In the genomic region with DNA sequence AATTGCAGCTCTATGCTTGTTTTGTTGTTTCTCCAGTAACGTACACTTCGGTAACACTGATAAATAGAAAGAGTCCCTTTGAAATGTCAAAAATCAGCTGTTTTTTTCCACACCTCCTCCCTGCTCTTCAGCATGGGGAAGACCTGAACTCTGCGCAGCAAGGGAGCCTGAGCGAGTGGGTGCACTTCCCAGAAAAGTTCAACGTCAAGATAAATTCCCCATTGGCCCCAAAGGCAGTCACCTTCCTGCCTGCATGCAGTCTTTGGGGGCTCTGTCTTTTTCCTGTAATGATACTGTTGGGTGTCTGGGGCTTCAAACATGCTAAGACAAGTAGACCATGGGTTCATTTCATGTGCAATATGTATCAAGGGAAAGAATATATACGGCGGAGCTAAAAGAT, we compare ENCODE assay signal across 16 cellular contexts. TPM values are rescaled to one million over a fixed set of nuclear protein-coding genes. Genes with fewer than 3 reads are reported as not detected.
DNase-seq lines count a peak whose midpoint lies in the region; ATAC-seq and TF ChIP-seq lines count a peak whose summit lies in the region.
"Had no signal": no experiment of that assay in that cellular context is flagged by ENCODE, and none has a peak within 500 bp of the region (broad histone marks: within the 10 kb centered on the region; RNA-seq: fewer than 3 reads in every experiment).

No MANE protein-coding gene starts in this region.

- no peaks in the 10 kb centered on the region for H3K36me3 ChIP-seq in GM23338 (ENCODE audit: insufficient read depth)
- H3K36me3 ChIP-seq: BE2C had no signal

- peaks cover 71% of the 10 kb centered on the region for H3K4me1 ChIP-seq in GM23338 (ENCODE audit: insufficient read depth)
- H3K4me1 ChIP-seq: BE2C had no signal

- no peak overlapping the region for H3K4me3 Mint-ChIP-seq in GM23338
- no peak overlapping the region for H3K4me3 Mint-ChIP-seq in stimulated activated naive B cell treated with anti-CD40 and anti-IgM and Interleukin-4, amounts not matched to agents 10 μg/mL and 1 μg/mL and 100 μg/mL, for 72 hours
- H3K4me3 Mint-ChIP-seq in mesothelial cell of epicardium = no peak overlapping the region
- H3K4me3 Mint-ChIP-seq: CD4-positive, alpha-beta memory T cell had no signal

- H3K4me1 Mint-ChIP-seq in GM23338 (peaks cover 61% of the 10 kb centered on the region), mesothelial cell of epicardium (peaks cover 14% of the 10 kb centered on the region)
- peaks cover 2 to 14% of the 10 kb centered on the region in 2 donors for H3K4me1 Mint-ChIP-seq in stimulated activated naive B cell treated with anti-CD40 and anti-IgM and Interleukin-4, amounts not matched to agents 10 μg/mL and 1 μg/mL and 100 μg/mL, for 72 hours
- H3K4me1 Mint-ChIP-seq: CD4-positive, alpha-beta memory T cell had no signal

- no peak for TF ChIP-seq CTCF in GM23338 (conservative IDR thresholded peaks at IDR 0.05; ENCODE audit: low read depth in 2 of 2)
- no peak for TF ChIP-seq CTCF in mesothelial cell of epicardium (IDR thresholded peaks at IDR 0.05; ENCODE audit: unreplicated experiment)

- H3K9me3 Mint-ChIP-seq in GM23338 (peaks cover 2% of the 10 kb centered on the region; the same call in 2 of the 3 replicates), mesothelial cell of epicardium (no peaks in the 10 kb centered on the region)
- H3K9me3 Mint-ChIP-seq in stimulated activated naive B cell treated with anti-CD40 and anti-IgM and Interleukin-4, amounts not matched to agents 10 μg/mL and 1 μg/mL and 100 μg/mL, for 72 hours = peaks cover 0 to 2% of the 10 kb centered on the region in 2 donors

- peaks cover 88% of the 10 kb centered on the region for H3K27me3 Mint-ChIP-seq in GM23338 (ENCODE audit: insufficient read depth, low read depth, poor library complexity)
- peaks cover 81 to 88% of the 10 kb centered on the region in 2 donors for H3K27me3 Mint-ChIP-seq in stimulated activated naive B cell treated with anti-CD40 and anti-IgM and Interleukin-4, amounts not matched to agents 10 μg/mL and 1 μg/mL and 100 μg/mL, for 72 hours
- peaks cover 99% of the 10 kb centered on the region for H3K27me3 Mint-ChIP-seq in mesothelial cell of epicardium (ENCODE audit: low read depth)

- no peaks in the 10 kb centered on the region for H3K36me3 Mint-ChIP-seq in GM23338 (ENCODE audit: low read depth)
- no peaks in the 10 kb centered on the region for H3K36me3 Mint-ChIP-seq in stimulated activated naive B cell treated with anti-CD40 and anti-IgM and Interleukin-4, amounts not matched to agents 10 μg/mL and 1 μg/mL and 100 μg/mL, for 72 hours
- no peaks in the 10 kb centered on the region for H3K36me3 Mint-ChIP-seq in mesothelial cell of epicardium

- peak overlapping the region; percentile 71; the same call in 1 of the 2 replicates for H3K4me2 ChIP-seq in GM23338

- H3K9me2 ChIP-seq in GM23338 (ENCODE audit: insufficient read depth) = no peaks in the 10 kb centered on the region

- peaks cover 11% of the 10 kb centered on the region for H3F3A ChIP-seq in GM23338 (replicated peaks; ENCODE audit: low read depth)

- DNase-seq in GM23338 (ENCODE audit: low spot score) (no peak), mesothelial cell of epicardium (ENCODE audit: low spot score in 2 of 2, unreplicated experiment in 2 of 2) (no peak), NCI-H1092 (lab: John Stamatoyannopoulos, UW) (no peak)
- DNase-seq in stimulated activated naive B cell treated with anti-CD40 and anti-IgM and Interleukin-4, amounts not matched to agents 10 μg/mL and 1 μg/mL and 100 μg/mL, for 72 hours = no peak
- DNase-seq: CD4-positive, alpha-beta memory T cell; COR-L47; DMS153; DMS79 treated with DMSO at 0.1 percent for 48 hours; GOT3 had no signal

- H3K27ac Mint-ChIP-seq in GM23338 (no peak overlapping the region), mesothelial cell of epicardium (no peak overlapping the region)
- H3K27ac Mint-ChIP-seq in stimulated activated naive B cell treated with anti-CD40 and anti-IgM and Interleukin-4, amounts not matched to agents 10 μg/mL and 1 μg/mL and 100 μg/mL, for 72 hours = peak overlapping the region; percentile 90
- H3K27ac Mint-ChIP-seq: CD4-positive, alpha-beta memory T cell; H9 had no signal

- peaks cover 46% of the 10 kb centered on the region for H4K20me1 ChIP-seq in GM23338 (replicated peaks; ENCODE audit: insufficient read depth)

- ATAC-seq in GM23338 = no peak
- ATAC-seq in stimulated activated naive B cell treated with anti-CD40 and anti-IgM and Interleukin-4, amounts not matched to agents 10 μg/mL and 1 μg/mL and 100 μg/mL, for 72 hours (replicated peaks) = no peak
- ATAC-seq in SK-N-SH treated with all-trans-retinoic acid at 6 μM for 48 hours = no peak

- H3K79me2 ChIP-seq in GM23338 (replicated peaks; ENCODE audit: insufficient read depth) = no peaks in the 10 kb centered on the region

- no peak overlapping the region for H2AFZ ChIP-seq in GM23338

- H3K4me3 ChIP-seq in GM23338 = no peak overlapping the region

- H3K27ac ChIP-seq in GM23338 (ENCODE audit: low read depth) (no peak overlapping the region), angular gyrus (ENCODE audit: low read depth, low read length) (peak overlapping the region; percentile 74), cingulate gyrus (ENCODE audit: low read depth, low read length) (peak overlapping the region; percentile 88)
- H3K27ac ChIP-seq: C4-2B had no signal

- peaks cover 89% of the 10 kb centered on the region for H3K27me3 ChIP-seq in GM23338 (ENCODE audit: insufficient read depth)

TF ChIP-seq in GM23338, 12 proteins besides CTCF, POLR2A, EP300 and RAD21 (continues in another document):
- TF ChIP-seq CREB1 (CRISPR knock-in tag; IDR thresholded peaks at IDR 0.05; ENCODE audit: low read depth) = no peak

TF ChIP-seq in SK-N-SH treated with all-trans-retinoic acid at 6 μM for 48 hours, 23 proteins besides CTCF, POLR2A, EP300 and RAD21:
- TF ChIP-seq CSDC2 (CRISPR knock-in tag; IDR thresholded peaks at IDR 0.05) (no peak), RARB (CRISPR knock-in tag; IDR thresholded peaks at IDR 0.05) (no peak), SNAI2 (CRISPR knock-in tag; IDR thresholded peaks at IDR 0.05) (no peak), ZC3H10 (CRISPR knock-in tag; IDR thresholded peaks at IDR 0.05) (no peak), GLIS3 (CRISPR knock-in tag; IDR thresholded peaks at IDR 0.05) (no peak), ZFP30 (CRISPR knock-in tag; IDR thresholded peaks at IDR 0.05) (no peak), ZNF8 (CRISPR knock-in tag; IDR thresholded peaks at IDR 0.05) (no peak), ESRRG (CRISPR knock-in tag; IDR thresholded peaks at IDR 0.05) (no peak), ISL1 (CRISPR knock-in tag; IDR thresholded peaks at IDR 0.05) (no peak)
- TF ChIP-seq, protein P1, sequence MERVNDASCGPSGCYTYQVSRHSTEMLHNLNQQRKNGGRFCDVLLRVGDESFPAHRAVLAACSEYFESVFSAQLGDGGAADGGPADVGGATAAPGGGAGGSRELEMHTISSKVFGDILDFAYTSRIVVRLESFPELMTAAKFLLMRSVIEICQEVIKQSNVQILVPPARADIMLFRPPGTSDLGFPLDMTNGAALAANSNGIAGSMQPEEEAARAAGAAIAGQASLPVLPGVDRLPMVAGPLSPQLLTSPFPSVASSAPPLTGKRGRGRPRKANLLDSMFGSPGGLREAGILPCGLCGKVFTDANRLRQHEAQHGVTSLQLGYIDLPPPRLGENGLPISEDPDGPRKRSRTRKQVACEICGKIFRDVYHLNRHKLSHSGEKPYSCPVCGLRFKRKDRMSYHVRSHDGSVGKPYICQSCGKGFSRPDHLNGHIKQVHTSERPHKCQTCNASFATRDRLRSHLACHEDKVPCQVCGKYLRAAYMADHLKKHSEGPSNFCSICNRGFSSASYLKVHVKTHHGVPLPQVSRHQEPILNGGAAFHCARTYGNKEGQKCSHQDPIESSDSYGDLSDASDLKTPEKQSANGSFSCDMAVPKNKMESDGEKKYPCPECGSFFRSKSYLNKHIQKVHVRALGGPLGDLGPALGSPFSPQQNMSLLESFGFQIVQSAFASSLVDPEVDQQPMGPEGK (CRISPR knock-in tag; IDR thresholded peaks at IDR 0.05; ENCODE audit: borderline replicate concordance) = no peak
- TF ChIP-seq, protein P2, sequence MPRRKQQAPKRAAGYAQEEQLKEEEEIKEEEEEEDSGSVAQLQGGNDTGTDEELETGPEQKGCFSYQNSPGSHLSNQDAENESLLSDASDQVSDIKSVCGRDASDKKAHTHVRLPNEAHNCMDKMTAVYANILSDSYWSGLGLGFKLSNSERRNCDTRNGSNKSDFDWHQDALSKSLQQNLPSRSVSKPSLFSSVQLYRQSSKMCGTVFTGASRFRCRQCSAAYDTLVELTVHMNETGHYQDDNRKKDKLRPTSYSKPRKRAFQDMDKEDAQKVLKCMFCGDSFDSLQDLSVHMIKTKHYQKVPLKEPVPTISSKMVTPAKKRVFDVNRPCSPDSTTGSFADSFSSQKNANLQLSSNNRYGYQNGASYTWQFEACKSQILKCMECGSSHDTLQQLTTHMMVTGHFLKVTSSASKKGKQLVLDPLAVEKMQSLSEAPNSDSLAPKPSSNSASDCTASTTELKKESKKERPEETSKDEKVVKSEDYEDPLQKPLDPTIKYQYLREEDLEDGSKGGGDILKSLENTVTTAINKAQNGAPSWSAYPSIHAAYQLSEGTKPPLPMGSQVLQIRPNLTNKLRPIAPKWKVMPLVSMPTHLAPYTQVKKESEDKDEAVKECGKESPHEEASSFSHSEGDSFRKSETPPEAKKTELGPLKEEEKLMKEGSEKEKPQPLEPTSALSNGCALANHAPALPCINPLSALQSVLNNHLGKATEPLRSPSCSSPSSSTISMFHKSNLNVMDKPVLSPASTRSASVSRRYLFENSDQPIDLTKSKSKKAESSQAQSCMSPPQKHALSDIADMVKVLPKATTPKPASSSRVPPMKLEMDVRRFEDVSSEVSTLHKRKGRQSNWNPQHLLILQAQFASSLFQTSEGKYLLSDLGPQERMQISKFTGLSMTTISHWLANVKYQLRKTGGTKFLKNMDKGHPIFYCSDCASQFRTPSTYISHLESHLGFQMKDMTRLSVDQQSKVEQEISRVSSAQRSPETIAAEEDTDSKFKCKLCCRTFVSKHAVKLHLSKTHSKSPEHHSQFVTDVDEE (CRISPR knock-in tag; IDR thresholded peaks at IDR 0.05) = no peak
- TF ChIP-seq, protein P3, sequence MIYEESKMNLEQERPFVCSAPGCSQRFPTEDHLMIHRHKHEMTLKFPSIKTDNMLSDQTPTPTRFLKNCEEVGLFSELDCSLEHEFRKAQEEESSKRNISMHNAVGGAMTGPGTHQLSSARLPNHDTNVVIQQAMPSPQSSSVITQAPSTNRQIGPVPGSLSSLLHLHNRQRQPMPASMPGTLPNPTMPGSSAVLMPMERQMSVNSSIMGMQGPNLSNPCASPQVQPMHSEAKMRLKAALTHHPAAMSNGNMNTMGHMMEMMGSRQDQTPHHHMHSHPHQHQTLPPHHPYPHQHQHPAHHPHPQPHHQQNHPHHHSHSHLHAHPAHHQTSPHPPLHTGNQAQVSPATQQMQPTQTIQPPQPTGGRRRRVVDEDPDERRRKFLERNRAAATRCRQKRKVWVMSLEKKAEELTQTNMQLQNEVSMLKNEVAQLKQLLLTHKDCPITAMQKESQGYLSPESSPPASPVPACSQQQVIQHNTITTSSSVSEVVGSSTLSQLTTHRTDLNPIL (CRISPR knock-in tag; IDR thresholded peaks at IDR 0.05; ENCODE audit: low read depth) = no peak

RNA-seq across cellular contexts. Expression of a gene that starts 8.8 kb away (rescaled TPM):
- 0.10 and 0.12 TPM in 2 replicates for total RNA-seq in GM23338 (2014; rRNA removed; shearing (Covaris generic))
- polyA plus RNA-seq in GM23338 (2016; fragmentation: Nextera tagmentation; extraction: Ambion mirVana) = 0.05 and 0.07 TPM in 2 replicates
- total RNA-seq in mesothelial cell of epicardium = not detected in 3 replicates
- total RNA-seq: CD4-positive, alpha-beta memory T cell; HT-29 had no signal
- polyA plus RNA-seq: CD4-positive, alpha-beta memory T cell had no signal
